1 cellular context compared by ENCODE assay signal in genomic region chr12:102483466-102483865, GRCh38.
TF ChIP-seq lines count a peak whose summit lies in the region.

No MANE protein-coding gene starts in this region.

TF ChIP-seq in HepG2, 621 proteins besides CTCF, POLR2A, EP300 and RAD21:
- TF ChIP-seq ZNF605 (CRISPR knock-in tag; IDR thresholded peaks at IDR 0.05) (no peak), ZNF337 (CRISPR knock-in tag; IDR thresholded peaks at IDR 0.05; ENCODE audit: borderline replicate concordance, low read depth) (no peak), ZNF713 (CRISPR knock-in tag; IDR thresholded peaks at IDR 0.05) (no peak)
